7 cellular contexts compared by ENCODE assay signal in genomic region chr7:100483101-100483727, GRCh38. TPM values are rescaled to one million over a fixed set of nuclear protein-coding genes. Genes with fewer than 3 reads are reported as not detected.
DNase-seq lines count a peak whose midpoint lies in the region; ATAC-seq, FAIRE-seq and TF ChIP-seq lines count a peak whose summit lies in the region.

No MANE protein-coding gene starts in this region.

- H3K4me1 ChIP-seq in endodermal cell (ENCODE audit: control insufficient read depth, insufficient read depth, low read length), result peaks cover 4% of the 10 kb centered on the region
- H3K4me1 ChIP-seq in mononuclear cell (ENCODE audit: insufficient read depth, low read length), result peaks cover 17% of the 10 kb centered on the region

- 0 to 1% methylated on average over 20 to 79 of the region's 79 CpGs for WGBS in endodermal cell (ENCODE audit: insufficient coverage in 1 of 2, insufficient read length in 1 of 2), 2 experiments

- peak; percentile 82 for FAIRE-seq in GM12891 (lab: Jason Lieb, UNC)

- H3K36me3 Mint-ChIP-seq in endodermal cell (ENCODE audit: low read depth), result peaks cover 7% of the 10 kb centered on the region

- no peaks in the 10 kb centered on the region for H3K9me3 Mint-ChIP-seq in endodermal cell

- H3K27ac ChIP-seq in endodermal cell (ENCODE audit: low read depth, low read length), result no peak overlapping the region

- H3K27ac Mint-ChIP-seq in endodermal cell, result peak overlapping the region; percentile 75

- peaks cover 17% of the 10 kb centered on the region for H3K4me1 Mint-ChIP-seq in endodermal cell

- H3K4me3 ChIP-seq in endodermal cell (ENCODE audit: low read length) (peak overlapping the region; percentile 67), mononuclear cell (ENCODE audit: low read length) (peak overlapping the region; percentile 27)

- peak; percentile 94 for TF ChIP-seq CTCF in endodermal cell (conservative IDR thresholded peaks at IDR 0.05)

- no peak overlapping the region for H3K9ac ChIP-seq in endodermal cell (ENCODE audit: extremely low read depth, low read length, poor library complexity, severe bottlenecking)

- peak; percentile 82 for DNase-seq in GM12891 (ENCODE audit: insufficient read length, low spot score)
- DNase-seq in NCI-H226, result peak; percentile 59
- DNase-seq in activated CD8-positive, alpha-beta memory T cell treated with anti-CD3 and anti-CD28 coated beads, Interleukin-2, amount 50 U/mL, for 1 hour (ENCODE audit: extremely low read depth), result peak; percentile 34
- DNase-seq in endodermal cell, result peak; percentile 93
- DNase-seq in stimulated activated CD8-positive, alpha-beta memory T cell treated with anti-CD3 and anti-CD28 coated beads, Interleukin-2, amount 100 ng/mL, for 1 hour (ENCODE audit: low read depth in 2 of 2), result peak; percentile 70 to 74

- no peak for TF ChIP-seq POLR2A in GM12891 (IDR thresholded peaks at IDR 0.05; ENCODE audit: low read depth, low read length)

- H3K27me3 ChIP-seq in endodermal cell (ENCODE audit: control insufficient read depth, insufficient read depth, low read length, poor library complexity, severe bottlenecking) (no peaks in the 10 kb centered on the region), mononuclear cell (ENCODE audit: insufficient read depth, low read length) (no peaks in the 10 kb centered on the region)

- H3K4me3 Mint-ChIP-seq in endodermal cell, result peak overlapping the region; percentile 65

- H3K27me3 Mint-ChIP-seq in endodermal cell (ENCODE audit: insufficient read depth), result no peaks in the 10 kb centered on the region

- peak; percentile 66 for ATAC-seq in HG02798 (IDR thresholded peaks at IDR 0.05; ENCODE audit: poor library complexity, unreplicated experiment)

- H3K9me3 ChIP-seq in endodermal cell (ENCODE audit: control insufficient read depth, low read length) (no peaks in the 10 kb centered on the region), mononuclear cell (ENCODE audit: low read depth, low read length) (no peaks in the 10 kb centered on the region)

- no peaks in the 10 kb centered on the region for H3K36me3 ChIP-seq in endodermal cell (ENCODE audit: control insufficient read depth, insufficient read depth, low read length)

TF ChIP-seq in GM12891, 5 proteins besides CTCF, POLR2A, EP300 and RAD21:
- no peak for TF ChIP-seq SPI1 (IDR thresholded peaks at IDR 0.05; ENCODE audit: low read depth, low read length)
- TF ChIP-seq TAF1 (IDR thresholded peaks at IDR 0.05; ENCODE audit: low read depth, low read length), result no peak
- TF ChIP-seq PAX5 (IDR thresholded peaks at IDR 0.05; ENCODE audit: insufficient read depth, low read length, severe bottlenecking), result peak; percentile 65

RNA-seq across cellular contexts. Expression of gene NYAP1, which starts 0.5 kb away (rescaled TPM):
- polyA plus RNA-seq in GM12891 (2012; ENCODE audit: low read depth, missing spikeins), result 0.22 TPM
- total RNA-seq in endodermal cell (1 to 10 TPM; 7.9 to 9.3 TPM), mononuclear cell (0.10 TPM)
- polyA plus RNA-seq in endodermal cell (2013, experiment 1 of 2), result 10.5 TPM
- 11.1 TPM for polyA plus RNA-seq in endodermal cell (2013, experiment 2 of 2)

RNA-seq across cellular contexts. Expression of gene TSC22D4, which starts 4.2 kb away (rescaled TPM):
- polyA plus RNA-seq in GM12891 (2012; ENCODE audit: low read depth, missing spikeins), result 39.4 TPM
- total RNA-seq in endodermal cell (10 to 100 TPM; 30.9 to 35.2 TPM), mononuclear cell (39.8 TPM)
- polyA plus RNA-seq in endodermal cell (2013, experiment 1 of 2), result 23.5 TPM
- 25.1 TPM for polyA plus RNA-seq in endodermal cell (2013, experiment 2 of 2)

RNA-seq across cellular contexts. Expression of gene SPACDR, which starts 19.2 kb away (rescaled TPM):
- 1.3 TPM for polyA plus RNA-seq in GM12891 (2012; ENCODE audit: low read depth, missing spikeins)
- total RNA-seq in endodermal cell (1 to 10 TPM; 1.3 to 1.5 TPM), mononuclear cell (0.73 TPM)
- 1.4 TPM for polyA plus RNA-seq in endodermal cell (2013, experiment 1 of 2)
- polyA plus RNA-seq in endodermal cell (2013, experiment 2 of 2), result 0.83 TPM

RNA-seq across cellular contexts. Expression of gene PPP1R35, which starts 46.9 kb away (rescaled TPM):
- 33.4 TPM for polyA plus RNA-seq in GM12891 (2012; ENCODE audit: low read depth, missing spikeins)
- total RNA-seq in endodermal cell (10 to 100 TPM; 43.8 to 65.6 TPM), mononuclear cell (12.6 TPM)
- polyA plus RNA-seq in endodermal cell (2013, experiment 1 of 2), result 46.4 TPM
- polyA plus RNA-seq in endodermal cell (2013, experiment 2 of 2), result 47.1 TPM

RNA-seq across cellular contexts. Expression of gene MEPCE, which starts 53.6 kb away (rescaled TPM):
- polyA plus RNA-seq in GM12891 (2012; ENCODE audit: low read depth, missing spikeins), result 26.7 TPM
- total RNA-seq in endodermal cell (10 to 100 TPM; 32.9 to 48.0 TPM), mononuclear cell (36.7 TPM)
- 37.6 TPM for polyA plus RNA-seq in endodermal cell (2013, experiment 1 of 2)
- 34.8 TPM for polyA plus RNA-seq in endodermal cell (2013, experiment 2 of 2)

Comparison
In these comparisons a context has a peak if more than half of its experiments do, and no peak if none do; other contexts are left out.
1. DNase-seq: peak in every context shown above with its lines; median percentile 93 in endodermal cell; 82 in GM12891; 72 in stimulated activated CD8-positive, alpha-beta memory T cell treated with anti-CD3 and anti-CD28 coated beads, Interleukin-2, amount 100 ng/mL, for 1 hour; 59 in NCI-H226; 34 in activated CD8-positive, alpha-beta memory T cell treated with anti-CD3 and anti-CD28 coated beads, Interleukin-2, amount 50 U/mL, for 1 hour.